In genomic region chr6:30717129-30717844, GRCh38 we compare ENCODE assay signal across 1 cellular context.
TF ChIP-seq lines count a peak whose summit lies in the region.

Gene MDC1, minus strand, starts transcription at chr6:30717281. Its CDS starts 2,106 bp downstream, at chr6:30715175.

TF ChIP-seq in HCT116, 20 proteins besides CTCF, POLR2A, EP300 and RAD21 (continued from another document):
- no peak for TF ChIP-seq REST (IDR thresholded peaks at IDR 0.05; ENCODE audit: low read depth)
- no peak for TF ChIP-seq ATF3 (IDR thresholded peaks at IDR 0.05)
- TF ChIP-seq SIN3A (IDR thresholded peaks at IDR 0.05; ENCODE audit: low read depth), result no peak
TF ChIP-seq in HCT116: peak in this region for 4.
